ENCODE assay signal across 1 cellular context in the genomic region with DNA sequence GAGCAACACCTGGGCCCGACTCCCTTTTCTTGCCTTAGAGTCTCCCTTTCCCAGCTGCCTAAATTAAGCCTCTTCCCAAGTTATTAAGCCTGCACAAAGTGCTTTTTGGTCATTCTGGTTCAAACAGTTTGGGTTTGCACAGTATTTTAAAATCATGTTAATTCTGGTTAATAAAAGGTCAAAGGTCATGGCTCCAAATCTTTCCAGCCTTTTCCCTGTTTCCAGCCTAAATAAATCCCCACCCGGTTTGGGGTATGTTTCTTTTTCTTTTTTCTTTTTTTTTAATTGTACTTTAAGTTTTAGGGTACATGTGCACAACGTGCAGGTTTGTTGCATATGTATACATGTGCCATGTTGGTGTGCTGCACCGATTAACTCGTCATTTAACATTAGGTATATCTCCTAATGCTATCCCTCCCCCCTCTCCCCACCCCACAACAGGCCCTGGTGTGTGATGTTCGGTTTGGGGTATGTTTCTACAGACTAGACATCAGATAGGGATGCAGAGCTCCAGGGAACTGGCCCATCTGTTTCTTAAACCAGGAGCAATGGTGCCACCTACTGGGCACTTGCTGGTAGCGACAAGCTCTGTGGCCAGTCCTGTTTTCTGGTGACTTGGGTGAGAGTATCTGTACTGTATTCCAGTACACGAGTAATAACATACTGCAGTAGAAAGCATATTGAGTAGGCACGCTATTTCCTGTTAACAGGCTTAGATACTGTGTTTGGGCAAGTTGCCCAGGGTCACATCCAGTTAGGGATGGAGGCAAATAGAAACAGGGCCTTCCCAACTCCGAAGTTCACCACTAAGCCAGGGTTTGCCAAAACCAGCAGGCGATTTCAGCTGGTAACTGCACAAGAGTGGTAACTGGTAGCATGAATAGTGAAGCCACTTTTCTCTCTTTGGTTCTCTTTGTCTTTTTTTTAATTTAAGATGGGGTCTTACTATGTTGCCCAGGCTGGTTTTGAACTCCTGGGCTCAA.
TF ChIP-seq lines count a peak whose summit lies in the region.

No MANE protein-coding gene starts in this region.

TF ChIP-seq in GM12878, 131 proteins besides CTCF, POLR2A, EP300 and RAD21 (continued from another document):
- TF ChIP-seq, protein P1, sequence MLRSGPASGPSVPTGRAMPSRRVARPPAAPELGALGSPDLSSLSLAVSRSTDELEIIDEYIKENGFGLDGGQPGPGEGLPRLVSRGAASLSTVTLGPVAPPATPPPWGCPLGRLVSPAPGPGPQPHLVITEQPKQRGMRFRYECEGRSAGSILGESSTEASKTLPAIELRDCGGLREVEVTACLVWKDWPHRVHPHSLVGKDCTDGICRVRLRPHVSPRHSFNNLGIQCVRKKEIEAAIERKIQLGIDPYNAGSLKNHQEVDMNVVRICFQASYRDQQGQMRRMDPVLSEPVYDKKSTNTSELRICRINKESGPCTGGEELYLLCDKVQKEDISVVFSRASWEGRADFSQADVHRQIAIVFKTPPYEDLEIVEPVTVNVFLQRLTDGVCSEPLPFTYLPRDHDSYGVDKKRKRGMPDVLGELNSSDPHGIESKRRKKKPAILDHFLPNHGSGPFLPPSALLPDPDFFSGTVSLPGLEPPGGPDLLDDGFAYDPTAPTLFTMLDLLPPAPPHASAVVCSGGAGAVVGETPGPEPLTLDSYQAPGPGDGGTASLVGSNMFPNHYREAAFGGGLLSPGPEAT (IDR thresholded peaks at IDR 0.05; ENCODE audit: low read depth): no peak
- no peak for TF ChIP-seq MEF2A (IDR thresholded peaks at IDR 0.05; ENCODE audit: insufficient read depth, low read depth, low read length)
- no peak for TF ChIP-seq TARDBP (IDR thresholded peaks at IDR 0.05; ENCODE audit: borderline replicate concordance)
- TF ChIP-seq, protein P2, sequence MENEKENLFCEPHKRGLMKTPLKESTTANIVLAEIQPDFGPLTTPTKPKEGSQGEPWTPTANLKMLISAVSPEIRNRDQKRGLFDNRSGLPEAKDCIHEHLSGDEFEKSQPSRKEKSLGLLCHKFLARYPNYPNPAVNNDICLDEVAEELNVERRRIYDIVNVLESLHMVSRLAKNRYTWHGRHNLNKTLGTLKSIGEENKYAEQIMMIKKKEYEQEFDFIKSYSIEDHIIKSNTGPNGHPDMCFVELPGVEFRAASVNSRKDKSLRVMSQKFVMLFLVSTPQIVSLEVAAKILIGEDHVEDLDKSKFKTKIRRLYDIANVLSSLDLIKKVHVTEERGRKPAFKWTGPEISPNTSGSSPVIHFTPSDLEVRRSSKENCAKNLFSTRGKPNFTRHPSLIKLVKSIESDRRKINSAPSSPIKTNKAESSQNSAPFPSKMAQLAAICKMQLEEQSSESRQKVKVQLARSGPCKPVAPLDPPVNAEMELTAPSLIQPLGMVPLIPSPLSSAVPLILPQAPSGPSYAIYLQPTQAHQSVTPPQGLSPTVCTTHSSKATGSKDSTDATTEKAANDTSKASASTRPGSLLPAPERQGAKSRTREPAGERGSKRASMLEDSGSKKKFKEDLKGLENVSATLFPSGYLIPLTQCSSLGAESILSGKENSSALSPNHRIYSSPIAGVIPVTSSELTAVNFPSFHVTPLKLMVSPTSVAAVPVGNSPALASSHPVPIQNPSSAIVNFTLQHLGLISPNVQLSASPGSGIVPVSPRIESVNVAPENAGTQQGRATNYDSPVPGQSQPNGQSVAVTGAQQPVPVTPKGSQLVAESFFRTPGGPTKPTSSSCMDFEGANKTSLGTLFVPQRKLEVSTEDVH (IDR thresholded peaks at IDR 0.05; ENCODE audit: low read depth, partially characterized antibody): no peak
- 0 out of 2 replicates have a peak, but pooled peaks have one; percentile 52 for TF ChIP-seq SMARCA5 (IDR thresholded peaks at IDR 0.05)
- no peak for TF ChIP-seq MTA3 (IDR thresholded peaks at IDR 0.05; ENCODE audit: borderline replicate concordance, low read length)
- 0 out of 2 replicates have a peak, but pooled peaks have one; percentile 35 for TF ChIP-seq YY1 (IDR thresholded peaks at IDR 0.05; ENCODE audit: low read depth, low read length)
- TF ChIP-seq, protein P3, sequence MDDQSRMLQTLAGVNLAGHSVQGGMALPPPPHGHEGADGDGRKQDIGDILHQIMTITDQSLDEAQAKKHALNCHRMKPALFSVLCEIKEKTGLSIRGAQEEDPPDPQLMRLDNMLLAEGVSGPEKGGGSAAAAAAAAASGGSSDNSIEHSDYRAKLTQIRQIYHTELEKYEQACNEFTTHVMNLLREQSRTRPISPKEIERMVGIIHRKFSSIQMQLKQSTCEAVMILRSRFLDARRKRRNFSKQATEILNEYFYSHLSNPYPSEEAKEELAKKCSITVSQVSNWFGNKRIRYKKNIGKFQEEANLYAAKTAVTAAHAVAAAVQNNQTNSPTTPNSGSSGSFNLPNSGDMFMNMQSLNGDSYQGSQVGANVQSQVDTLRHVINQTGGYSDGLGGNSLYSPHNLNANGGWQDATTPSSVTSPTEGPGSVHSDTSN (IDR thresholded peaks at IDR 0.05; ENCODE audit: insufficient replicate concordance, low read depth, low read length): no peak
- TF ChIP-seq, protein P4, sequence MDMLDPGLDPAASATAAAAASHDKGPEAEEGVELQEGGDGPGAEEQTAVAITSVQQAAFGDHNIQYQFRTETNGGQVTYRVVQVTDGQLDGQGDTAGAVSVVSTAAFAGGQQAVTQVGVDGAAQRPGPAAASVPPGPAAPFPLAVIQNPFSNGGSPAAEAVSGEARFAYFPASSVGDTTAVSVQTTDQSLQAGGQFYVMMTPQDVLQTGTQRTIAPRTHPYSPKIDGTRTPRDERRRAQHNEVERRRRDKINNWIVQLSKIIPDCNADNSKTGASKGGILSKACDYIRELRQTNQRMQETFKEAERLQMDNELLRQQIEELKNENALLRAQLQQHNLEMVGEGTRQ (IDR thresholded peaks at IDR 0.05; ENCODE audit: borderline replicate concordance, low read depth, low read length): no peak
- TF ChIP-seq, protein P5, sequence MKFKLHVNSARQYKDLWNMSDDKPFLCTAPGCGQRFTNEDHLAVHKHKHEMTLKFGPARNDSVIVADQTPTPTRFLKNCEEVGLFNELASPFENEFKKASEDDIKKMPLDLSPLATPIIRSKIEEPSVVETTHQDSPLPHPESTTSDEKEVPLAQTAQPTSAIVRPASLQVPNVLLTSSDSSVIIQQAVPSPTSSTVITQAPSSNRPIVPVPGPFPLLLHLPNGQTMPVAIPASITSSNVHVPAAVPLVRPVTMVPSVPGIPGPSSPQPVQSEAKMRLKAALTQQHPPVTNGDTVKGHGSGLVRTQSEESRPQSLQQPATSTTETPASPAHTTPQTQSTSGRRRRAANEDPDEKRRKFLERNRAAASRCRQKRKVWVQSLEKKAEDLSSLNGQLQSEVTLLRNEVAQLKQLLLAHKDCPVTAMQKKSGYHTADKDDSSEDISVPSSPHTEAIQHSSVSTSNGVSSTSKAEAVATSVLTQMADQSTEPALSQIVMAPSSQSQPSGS (IDR thresholded peaks at IDR 0.05; ENCODE audit: low read length): no peak
- TF ChIP-seq, protein P6, sequence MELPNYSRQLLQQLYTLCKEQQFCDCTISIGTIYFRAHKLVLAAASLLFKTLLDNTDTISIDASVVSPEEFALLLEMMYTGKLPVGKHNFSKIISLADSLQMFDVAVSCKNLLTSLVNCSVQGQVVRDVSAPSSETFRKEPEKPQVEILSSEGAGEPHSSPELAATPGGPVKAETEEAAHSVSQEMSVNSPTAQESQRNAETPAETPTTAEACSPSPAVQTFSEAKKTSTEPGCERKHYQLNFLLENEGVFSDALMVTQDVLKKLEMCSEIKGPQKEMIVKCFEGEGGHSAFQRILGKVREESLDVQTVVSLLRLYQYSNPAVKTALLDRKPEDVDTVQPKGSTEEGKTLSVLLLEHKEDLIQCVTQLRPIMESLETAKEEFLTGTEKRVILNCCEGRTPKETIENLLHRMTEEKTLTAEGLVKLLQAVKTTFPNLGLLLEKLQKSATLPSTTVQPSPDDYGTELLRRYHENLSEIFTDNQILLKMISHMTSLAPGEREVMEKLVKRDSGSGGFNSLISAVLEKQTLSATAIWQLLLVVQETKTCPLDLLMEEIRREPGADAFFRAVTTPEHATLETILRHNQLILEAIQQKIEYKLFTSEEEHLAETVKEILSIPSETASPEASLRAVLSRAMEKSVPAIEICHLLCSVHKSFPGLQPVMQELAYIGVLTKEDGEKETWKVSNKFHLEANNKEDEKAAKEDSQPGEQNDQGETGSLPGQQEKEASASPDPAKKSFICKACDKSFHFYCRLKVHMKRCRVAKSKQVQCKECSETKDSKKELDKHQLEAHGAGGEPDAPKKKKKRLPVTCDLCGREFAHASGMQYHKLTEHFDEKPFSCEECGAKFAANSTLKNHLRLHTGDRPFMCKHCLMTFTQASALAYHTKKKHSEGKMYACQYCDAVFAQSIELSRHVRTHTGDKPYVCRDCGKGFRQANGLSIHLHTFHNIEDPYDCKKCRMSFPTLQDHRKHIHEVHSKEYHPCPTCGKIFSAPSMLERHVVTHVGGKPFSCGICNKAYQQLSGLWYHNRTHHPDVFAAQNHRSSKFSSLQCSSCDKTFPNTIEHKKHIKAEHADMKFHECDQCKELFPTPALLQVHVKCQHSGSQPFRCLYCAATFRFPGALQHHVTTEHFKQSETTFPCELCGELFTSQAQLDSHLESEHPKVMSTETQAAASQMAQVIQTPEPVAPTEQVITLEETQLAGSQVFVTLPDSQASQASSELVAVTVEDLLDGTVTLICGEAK (IDR thresholded peaks at IDR 0.05; ENCODE audit: borderline replicate concordance): no peak
